Comparison of ENCODE assay signal across 21 cellular contexts in the genomic region with DNA sequence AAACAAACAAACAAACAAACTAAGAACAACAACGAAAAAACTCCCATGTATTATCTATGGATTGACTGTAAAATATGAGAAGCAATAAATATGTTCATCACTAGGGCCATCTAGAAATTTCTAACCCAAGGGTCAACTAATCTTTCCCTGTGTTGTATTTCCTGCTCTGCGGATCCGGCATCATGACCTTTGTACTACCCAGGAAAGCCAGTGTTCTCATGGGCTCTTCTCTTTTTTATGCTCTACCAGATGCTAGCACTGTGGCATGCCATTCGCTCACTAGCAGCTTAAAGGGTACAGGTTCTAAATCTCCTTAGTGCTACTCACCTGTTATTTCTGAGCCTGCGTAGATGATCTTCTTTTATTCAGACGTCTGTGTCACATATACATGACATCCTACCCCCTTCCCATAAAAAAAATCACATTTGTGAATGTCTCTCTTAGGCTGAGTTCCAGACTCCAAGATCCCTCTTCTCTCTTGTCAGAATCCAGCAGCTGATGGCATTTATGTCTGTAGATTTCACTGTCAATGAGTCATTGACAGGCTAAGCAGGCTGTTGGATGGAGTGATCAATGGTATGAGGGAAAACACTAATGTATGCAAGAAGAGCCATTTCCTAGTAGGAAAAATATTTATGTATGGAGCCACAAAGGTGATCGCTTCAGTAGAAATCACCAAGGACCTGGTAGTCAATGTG.
"Had no signal": no experiment of that assay in that cellular context is flagged by ENCODE, and none has a peak within 500 bp of the region (broad histone marks: within the 10 kb centered on the region; RNA-seq: fewer than 3 reads in every experiment).

No MANE protein-coding gene starts in this region.

- ATAC-seq: activated T-cell treated with anti-CD3 and anti-CD28 coated beads, Interleukin-2, amount 50 U/mL, for 72 hours; body of pancreas; lower lobe of right lung; naive thymus-derived CD8-positive, alpha-beta T cell; stimulated activated naive CD8-positive, alpha-beta T cell treated with anti-CD3 and anti-CD28 coated beads, Interleukin-15, Interleukin-2, amounts not matched to agents 100 U/mL and 50 U/mL, for 24 hours had no signal

- H3K36me3 ChIP-seq: lower lobe of right lung, right atrium auricular region had no signal

- H3K4me3 Mint-ChIP-seq: activated CD4-positive, alpha-beta T cell treated with anti-CD3 and anti-CD28 coated beads, Interleukin-2, amount 10 ng/mL, durations not matched to agents 7 days and 5 days; activated naive CD8-positive, alpha-beta T cell; activated T-cell treated with anti-CD3 and anti-CD28 coated beads, Interleukin-2, amount 50 U/mL, for 72 hours; naive thymus-derived CD8-positive, alpha-beta T cell; T-helper 2 cell treated with Interferon-gamma antibody and Interleukin-4, amounts not matched to agents 5 μg/mL and 100 μg/mL, for 36 hours had no signal

- H3K27me3 ChIP-seq: body of pancreas, right atrium auricular region had no signal

- DNase-seq: activated CD4-positive, alpha-beta T cell treated with anti-CD3 and anti-CD28 coated beads, Interleukin-2, amount 10 ng/mL, durations not matched to agents 7 days and 5 days; activated CD4-positive, CD25-positive, alpha-beta regulatory T cell; activated CD8-positive, alpha-beta memory T cell treated with anti-CD3 and anti-CD28 coated beads, Interleukin-2, amount 50 U/mL, for 48 hours; activated gamma-delta T cell; activated T-cell treated with anti-CD3 and anti-CD28 coated beads, Interleukin-2, amount 50 U/mL, for 72 hours; amniotic stem cell; body of pancreas; caudate nucleus; foreskin fibroblast; glutamatergic neuron; kidney glomerular epithelial cell; lower lobe of right lung; naive thymus-derived CD8-positive, alpha-beta T cell; stimulated activated CD4-positive, alpha-beta T cell treated with anti-CD3 and anti-CD28 coated beads, Interleukin-4, amount 100 ng/mL, for 4 hours; stimulated activated CD8-positive, alpha-beta memory T cell treated with anti-CD3 and anti-CD28 coated beads, Interleukin-4, amount 100 ng/mL, for 48 hours; stimulated activated naive CD8-positive, alpha-beta T cell treated with anti-CD3 and anti-CD28 coated beads, Interleukin-15, Interleukin-2, amounts not matched to agents 100 U/mL and 50 U/mL, for 24 hours had no signal

- H3K27ac Mint-ChIP-seq: activated CD4-positive, alpha-beta T cell treated with anti-CD3 and anti-CD28 coated beads, Interleukin-2, amount 10 ng/mL, durations not matched to agents 7 days and 5 days; activated naive CD8-positive, alpha-beta T cell; activated T-cell treated with anti-CD3 and anti-CD28 coated beads, Interleukin-2, amount 50 U/mL, for 72 hours; naive thymus-derived CD8-positive, alpha-beta T cell; T-helper 2 cell treated with Interferon-gamma antibody and Interleukin-4, amounts not matched to agents 5 μg/mL and 100 μg/mL, for 36 hours had no signal

- H3K27ac ChIP-seq: coronary artery, lower lobe of right lung, right atrium auricular region, skin epidermis had no signal

- H3K4me3 ChIP-seq: body of pancreas, coronary artery, lower lobe of right lung, right atrium auricular region, skin epidermis had no signal

- H3K4me1 Mint-ChIP-seq: activated CD4-positive, alpha-beta T cell treated with anti-CD3 and anti-CD28 coated beads, Interleukin-2, amount 10 ng/mL, durations not matched to agents 7 days and 5 days had no signal

- H3K9me3 ChIP-seq: body of pancreas, lower lobe of right lung, right atrium auricular region had no signal

- H3K4me1 ChIP-seq: lower lobe of right lung, right atrium auricular region had no signal

- H3K9me3 Mint-ChIP-seq: activated CD4-positive, alpha-beta T cell treated with anti-CD3 and anti-CD28 coated beads, Interleukin-2, amount 10 ng/mL, durations not matched to agents 7 days and 5 days; activated T-cell treated with anti-CD3 and anti-CD28 coated beads, Interleukin-2, amount 50 U/mL, for 72 hours; T-helper 2 cell treated with Interferon-gamma antibody and Interleukin-4, amounts not matched to agents 5 μg/mL and 100 μg/mL, for 36 hours had no signal

- H3K27me3 Mint-ChIP-seq: activated CD4-positive, alpha-beta T cell treated with anti-CD3 and anti-CD28 coated beads, Interleukin-2, amount 10 ng/mL, durations not matched to agents 7 days and 5 days; activated naive CD8-positive, alpha-beta T cell; naive thymus-derived CD8-positive, alpha-beta T cell had no signal
